ENCODE assay signal across 10 cellular contexts in the genomic region with DNA sequence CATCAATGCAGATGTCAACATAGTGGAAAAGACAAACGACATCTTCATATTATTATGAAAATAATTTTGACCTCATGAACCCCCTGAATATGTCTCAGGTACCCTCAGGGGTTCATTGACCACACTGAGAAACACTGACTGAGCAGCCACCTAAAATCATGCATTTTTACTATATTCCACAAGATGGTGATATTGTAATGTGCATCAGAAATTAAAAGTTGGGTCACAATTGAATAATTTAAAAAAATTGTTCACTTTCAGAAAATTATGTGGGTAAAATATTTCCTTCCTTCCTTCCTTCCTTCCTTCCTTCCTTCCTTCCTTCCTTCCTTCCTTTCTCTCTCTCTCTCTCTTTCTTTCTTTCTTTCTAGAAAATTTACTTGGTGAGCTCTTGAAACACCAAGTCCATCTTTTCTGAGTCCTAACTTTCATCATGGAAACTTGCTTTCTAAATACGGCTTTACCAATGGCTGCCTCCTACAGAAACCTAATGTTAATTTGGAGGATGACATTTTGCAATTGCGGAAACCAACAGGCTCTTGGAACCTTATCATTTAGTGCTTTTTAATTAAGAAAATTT.
A peak's percentile ranks its signal among the peaks of the same experiment; 100 is the strongest.
DNase-seq lines count a peak whose midpoint lies in the region; ATAC-seq, FAIRE-seq and TF ChIP-seq lines count a peak whose summit lies in the region.
"Had no signal": no experiment of that assay in that cellular context is flagged by ENCODE, and none has a peak within 500 bp of the region (broad histone marks: within the 10 kb centered on the region; RNA-seq: fewer than 3 reads in every experiment).

No MANE protein-coding gene starts in this region.

- peaks cover 3% of the 10 kb centered on the region for H3K9me3 Mint-ChIP-seq in activated T-helper 2 cell treated with anti-CD3 and anti-CD28 coated beads, Interferon-gamma antibody, Interleukin-2, Interleukin-4, amounts not matched to agents 10 μg/mL and 5 μg/mL and 100 μg/mL, durations not matched to agents 14 hours and 24 hours and 36 hours

- in situ Hi-C loops in HAP-1 (cut with MboI; ENCODE audit: low sequenced_read_pairs) = no loop called here

- H3K27me3 ChIP-seq in lung (ENCODE audit: control insufficient read depth, insufficient read depth) = no peaks in the 10 kb centered on the region
- no peaks in the 10 kb centered on the region for H3K27me3 ChIP-seq in HAP-1 (ENCODE audit: low read depth)

- DNase-seq in AML-193 (lab: John Stamatoyannopoulos, UW) (peak; percentile 16 to 18), HCEC 1CT (peak; percentile 1), lung (ENCODE audit: low spot score) (no peak), HAP-1 (ENCODE audit: low spot score in 2 of 2) (no peak), occipital lobe (lab: John Stamatoyannopoulos, UW) (no peak), NCI-H774 (lab: John Stamatoyannopoulos, UW) (no peak), kidney (no peak)
- DNase-seq in activated T-helper 2 cell treated with anti-CD3 and anti-CD28 coated beads, Interferon-gamma antibody, Interleukin-2, Interleukin-4, amounts not matched to agents 10 μg/mL and 5 μg/mL and 100 μg/mL, durations not matched to agents 14 hours and 24 hours and 36 hours (ENCODE audit: low spot score) = no peak
- DNase-seq: stimulated activated CD4-positive, alpha-beta T cell treated with anti-CD3 and anti-CD28 coated beads, Interleukin-12 subunit alpha, Interleukin-12 subunit beta, amount 100 ng/mL, for 4 hours had no signal

- H3K4me3 ChIP-seq in lung = no peak overlapping the region
- no peak overlapping the region for H3K4me3 ChIP-seq in HAP-1
- no peak overlapping the region for H3K4me3 ChIP-seq in kidney (ENCODE audit: low read length in 2 of 2)

- H3K27me3 Mint-ChIP-seq in activated T-helper 2 cell treated with anti-CD3 and anti-CD28 coated beads, Interferon-gamma antibody, Interleukin-2, Interleukin-4, amounts not matched to agents 10 μg/mL and 5 μg/mL and 100 μg/mL, durations not matched to agents 14 hours and 24 hours and 36 hours (ENCODE audit: low read depth) = no peaks in the 10 kb centered on the region

- H3K4me3 Mint-ChIP-seq in activated T-helper 2 cell treated with anti-CD3 and anti-CD28 coated beads, Interferon-gamma antibody, Interleukin-2, Interleukin-4, amounts not matched to agents 10 μg/mL and 5 μg/mL and 100 μg/mL, durations not matched to agents 14 hours and 24 hours and 36 hours (ENCODE audit: low read depth) = no peak overlapping the region

- H3K27ac Mint-ChIP-seq in activated T-helper 2 cell treated with anti-CD3 and anti-CD28 coated beads, Interferon-gamma antibody, Interleukin-2, Interleukin-4, amounts not matched to agents 10 μg/mL and 5 μg/mL and 100 μg/mL, durations not matched to agents 14 hours and 24 hours and 36 hours = peak overlapping the region; percentile 38

- H3K27ac ChIP-seq in lung (ENCODE audit: low read depth in 1 of 2, low read length in 1 of 2) (no peak overlapping the region), kidney (ENCODE audit: low read depth in 2 of 2, low read length in 2 of 2) (no peak overlapping the region)
- H3K27ac ChIP-seq: epithelial cell of prostate had no signal

- H3K36me3 Mint-ChIP-seq in activated T-helper 2 cell treated with anti-CD3 and anti-CD28 coated beads, Interferon-gamma antibody, Interleukin-2, Interleukin-4, amounts not matched to agents 10 μg/mL and 5 μg/mL and 100 μg/mL, durations not matched to agents 14 hours and 24 hours and 36 hours (ENCODE audit: low read depth) = peaks cover 3% of the 10 kb centered on the region

- H3K4me1 Mint-ChIP-seq in activated T-helper 2 cell treated with anti-CD3 and anti-CD28 coated beads, Interferon-gamma antibody, Interleukin-2, Interleukin-4, amounts not matched to agents 10 μg/mL and 5 μg/mL and 100 μg/mL, durations not matched to agents 14 hours and 24 hours and 36 hours (ENCODE audit: low read depth) = peaks cover 5% of the 10 kb centered on the region

- intact Hi-C loops in activated T-helper 2 cell treated with anti-CD3 and anti-CD28 coated beads, Interferon-gamma antibody, Interleukin-2, Interleukin-4, amounts not matched to agents 10 μg/mL and 5 μg/mL and 100 μg/mL, durations not matched to agents 14 hours and 24 hours and 36 hours (cut with micrococcal nuclease) = loop anchor here (1.0 to 10.0 kb wide), 4 partner anchors 331 to 857 kb away; partner anchors contain the start of gene P2RY10
- intact Hi-C loops in kidney (cut with DNase I) = no loop called here

- H3K9ac ChIP-seq in kidney (ENCODE audit: low read length in 2 of 2) = no peak overlapping the region

- H3K9me3 ChIP-seq in lung (ENCODE audit: control insufficient read depth in 2 of 2, insufficient read depth in 1 of 2, low read length in 1 of 2) = no peaks in the 10 kb centered on the region
- no peaks in the 10 kb centered on the region for H3K9me3 ChIP-seq in HAP-1
- no peaks in the 10 kb centered on the region for H3K9me3 ChIP-seq in kidney (ENCODE audit: control insufficient read depth in 1 of 2, low read length in 2 of 2)

- H3K36me3 ChIP-seq in lung (ENCODE audit: control insufficient read depth in 2 of 2, insufficient read depth in 2 of 2, low read length in 2 of 2) (no peaks in the 10 kb centered on the region), HAP-1 (replicated peaks) (no peaks in the 10 kb centered on the region), kidney (ENCODE audit: control insufficient read depth in 1 of 2, insufficient read depth in 2 of 2, low read length in 2 of 2) (no peaks in the 10 kb centered on the region)

- H3K4me1 ChIP-seq in lung (ENCODE audit: control insufficient read depth in 2 of 2, insufficient read depth in 2 of 2, low read length in 2 of 2) = no peaks in the 10 kb centered on the region
- no peaks in the 10 kb centered on the region for H3K4me1 ChIP-seq in HAP-1
- no peaks in the 10 kb centered on the region for H3K4me1 ChIP-seq in kidney (ENCODE audit: control insufficient read depth in 1 of 2, insufficient read depth in 1 of 2, low read depth in 1 of 2, low read length in 2 of 2)

- FAIRE-seq in kidney (lab: Jason Lieb, UNC) = no peak

- 44 to 46% methylated on average over 3 of the region's 3 CpGs for WGBS in lung, 2 donors

- TF ChIP-seq CTCF in lung (IDR thresholded peaks at IDR 0.05; ENCODE audit: control extremely low read depth, extremely low read depth) (peak; percentile 19), kidney (IDR thresholded peaks at IDR 0.05; ENCODE audit: borderline replicate concordance, extremely low read depth, insufficient read depth) (no peak)

- no peak for ATAC-seq in lung (ENCODE audit: insufficient read depth, low FRiP score)

Comparison
In these comparisons a context has a peak if more than half of its experiments do, and no peak if none do; other contexts are left out.
1. DNase-seq: peak in AML-193 (2 of 2) and HCEC 1CT (single experiment); none in activated T-helper 2 cell treated with anti-CD3 and anti-CD28 coated beads, Interferon-gamma antibody, Interleukin-2, Interleukin-4, amounts not matched to agents 10 μg/mL and 5 μg/mL and 100 μg/mL, durations not matched to agents 14 hours and 24 hours and 36 hours (single experiment), lung (single experiment), HAP-1 (0 of 2), occipital lobe (single experiment), NCI-H774 (single experiment) and kidney (single experiment).